In genomic region chr1:52727114-52727586, GRCh38 we compare ENCODE assay signal across 8 cellular contexts. TPM values are rescaled to one million over a fixed set of nuclear protein-coding genes. Genes with fewer than 3 reads are reported as not detected.
DNase-seq lines count a peak whose midpoint lies in the region; ATAC-seq and TF ChIP-seq lines count a peak whose summit lies in the region.

No MANE protein-coding gene starts in this region.

- intact Hi-C loops in Right ventricle myocardium inferior (cut with DNase I) (no loop called here), cardiac septum (cut with DNase I) (loop anchor here (2.0 kb wide), 2 partner anchors 24 to 200 kb away; partner anchors contain the start of gene SCP2)

- DNase-seq in Right ventricle myocardium inferior (ENCODE audit: missing footprints) (no peak), cardiac septum (ENCODE audit: low spot score) (no peak), epidermal melanocyte (ENCODE audit: insufficient read length, low spot score) (peak; percentile 20), DMS153 (lab: John Stamatoyannopoulos, UW) (no peak)

- H3K27me3 ChIP-seq in muscle layer of colon (ENCODE audit: control insufficient read depth in 1 of 2, insufficient read depth in 2 of 2, low read length in 2 of 2): no peaks in the 10 kb centered on the region

- H3K4me3 ChIP-seq in muscle layer of colon (ENCODE audit: low read depth in 1 of 2, low read length in 2 of 2): peak overlapping the region; percentile 94 to 98

- no peaks in the 10 kb centered on the region for H3K9me3 ChIP-seq in muscle layer of colon (ENCODE audit: low read length)

- peak overlapping the region; percentile 91 for H3K27ac ChIP-seq in muscle layer of colon (ENCODE audit: low read depth, low read length)

- ATAC-seq in Right ventricle myocardium inferior (peak; percentile 36), SK-N-SH treated with all-trans-retinoic acid at 6 μM for 48 hours (peak; percentile 36), HG02852 (IDR thresholded peaks at IDR 0.05; ENCODE audit: unreplicated experiment) (no peak), HG02973 (IDR thresholded peaks at IDR 0.05; ENCODE audit: unreplicated experiment) (no peak)

- H3K9ac ChIP-seq in muscle layer of colon (ENCODE audit: low read length): peak overlapping the region; percentile 93

- peaks cover 13% of the 10 kb centered on the region for H3K4me1 ChIP-seq in muscle layer of colon (ENCODE audit: insufficient read depth, low read length)

- peaks cover 4% of the 10 kb centered on the region for H3K36me3 ChIP-seq in muscle layer of colon (ENCODE audit: insufficient read depth, low read length)

TF ChIP-seq in SK-N-SH treated with all-trans-retinoic acid at 6 μM for 48 hours, 23 proteins besides CTCF, POLR2A, EP300 and RAD21:
- no peak for TF ChIP-seq ISL1 (CRISPR knock-in tag; IDR thresholded peaks at IDR 0.05)
- TF ChIP-seq TOX (CRISPR knock-in tag; IDR thresholded peaks at IDR 0.05; ENCODE audit: borderline replicate concordance): no peak
- no peak for TF ChIP-seq RARB (CRISPR knock-in tag; IDR thresholded peaks at IDR 0.05)
- no peak for TF ChIP-seq ZNF8 (CRISPR knock-in tag; IDR thresholded peaks at IDR 0.05)
- no peak for TF ChIP-seq PPARA (CRISPR knock-in tag; IDR thresholded peaks at IDR 0.05; ENCODE audit: borderline replicate concordance)
- no peak for TF ChIP-seq GLIS3 (CRISPR knock-in tag; IDR thresholded peaks at IDR 0.05)
- TF ChIP-seq OSR1 (CRISPR knock-in tag; IDR thresholded peaks at IDR 0.05): no peak
- no peak for TF ChIP-seq ESRRG (CRISPR knock-in tag; IDR thresholded peaks at IDR 0.05)
- no peak for TF ChIP-seq CSDC2 (CRISPR knock-in tag; IDR thresholded peaks at IDR 0.05)
- no peak for TF ChIP-seq ZFP3 (CRISPR knock-in tag; IDR thresholded peaks at IDR 0.05)
- TF ChIP-seq ZC3H10 (CRISPR knock-in tag; IDR thresholded peaks at IDR 0.05): no peak
- no peak for TF ChIP-seq ZFP30 (CRISPR knock-in tag; IDR thresholded peaks at IDR 0.05)
- TF ChIP-seq, protein P1, sequence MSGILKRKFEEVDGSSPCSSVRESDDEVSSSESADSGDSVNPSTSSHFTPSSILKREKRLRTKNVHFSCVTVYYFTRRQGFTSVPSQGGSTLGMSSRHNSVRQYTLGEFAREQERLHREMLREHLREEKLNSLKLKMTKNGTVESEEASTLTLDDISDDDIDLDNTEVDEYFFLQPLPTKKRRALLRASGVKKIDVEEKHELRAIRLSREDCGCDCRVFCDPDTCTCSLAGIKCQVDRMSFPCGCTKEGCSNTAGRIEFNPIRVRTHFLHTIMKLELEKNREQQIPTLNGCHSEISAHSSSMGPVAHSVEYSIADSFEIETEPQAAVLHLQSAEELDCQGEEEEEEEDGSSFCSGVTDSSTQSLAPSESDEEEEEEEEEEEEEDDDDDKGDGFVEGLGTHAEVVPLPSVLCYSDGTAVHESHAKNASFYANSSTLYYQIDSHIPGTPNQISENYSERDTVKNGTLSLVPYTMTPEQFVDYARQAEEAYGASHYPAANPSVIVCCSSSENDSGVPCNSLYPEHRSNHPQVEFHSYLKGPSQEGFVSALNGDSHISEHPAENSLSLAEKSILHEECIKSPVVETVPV (CRISPR knock-in tag; IDR thresholded peaks at IDR 0.05): no peak
- TF ChIP-seq TCF4 (CRISPR knock-in tag; IDR thresholded peaks at IDR 0.05; ENCODE audit: borderline replicate concordance): no peak
- no peak for TF ChIP-seq BACH2 (CRISPR knock-in tag; IDR thresholded peaks at IDR 0.05; ENCODE audit: borderline replicate concordance)
- TF ChIP-seq TSHZ2 (CRISPR knock-in tag; IDR thresholded peaks at IDR 0.05): no peak
- no peak for TF ChIP-seq PATZ1 (CRISPR knock-in tag; IDR thresholded peaks at IDR 0.05; ENCODE audit: borderline replicate concordance)
- no peak for TF ChIP-seq CREB5 (CRISPR knock-in tag; IDR thresholded peaks at IDR 0.05; ENCODE audit: low read depth)
- no peak for TF ChIP-seq ZNF70 (CRISPR knock-in tag; IDR thresholded peaks at IDR 0.05)

RNA-seq across cellular contexts. Expression of gene ZYG11B, which starts 0.9 kb away (rescaled TPM):
- 74.0 TPM for total RNA-seq in Right ventricle myocardium inferior
- total RNA-seq in cardiac septum: 47.6 TPM

RNA-seq across cellular contexts. Expression of gene COA7, which starts 29.0 kb away (rescaled TPM):
- total RNA-seq in Right ventricle myocardium inferior (21.6 TPM), cardiac septum (14.2 TPM)

Comparison
In these comparisons a context has a peak if more than half of its experiments do, and no peak if none do; other contexts are left out.
1. ATAC-seq: peak in Right ventricle myocardium inferior (single experiment) and SK-N-SH treated with all-trans-retinoic acid at 6 μM for 48 hours (single experiment); none in HG02852 (single experiment) and HG02973 (single experiment).